In genomic region chr10:96556003-96556402, GRCh38 we compare ENCODE assay signal across 9 cellular contexts. TPM values are rescaled to one million over a fixed set of nuclear protein-coding genes. Genes with fewer than 3 reads are reported as not detected.
DNase-seq lines count a peak whose midpoint lies in the region; ATAC-seq and TF ChIP-seq lines count a peak whose summit lies in the region.
"Had no signal": no experiment of that assay in that cellular context is flagged by ENCODE, and none has a peak within 500 bp of the region (broad histone marks: within the 10 kb centered on the region; RNA-seq: fewer than 3 reads in every experiment).

No MANE protein-coding gene starts in this region.

- DNase-seq in BE2C (peak; percentile 16), HCT116 (ENCODE audit: low read depth, low spot score) (no peak), inferior parietal cortex (ENCODE audit: extremely low spot score) (peak; percentile 43), midbrain (lab: John Stamatoyannopoulos, UW) (no peak), upper lobe of left lung (no peak)
- DNase-seq: kidney had no signal

- H3K27ac ChIP-seq in HCT116 (ENCODE audit: low read depth, low read length) (no peak overlapping the region), upper lobe of left lung (no peak overlapping the region)

- TF ChIP-seq RAD21 in HCT116 (IDR thresholded peaks at IDR 0.05; ENCODE audit: low read depth): peak; percentile 47

- no peaks in the 10 kb centered on the region for H3K9me3 ChIP-seq in BE2C
- no peaks in the 10 kb centered on the region for H3K9me3 ChIP-seq in HCT116 (ENCODE audit: control insufficient read depth in 1 of 2, insufficient read depth in 1 of 2, low read depth in 1 of 2, low read length in 2 of 2)
- H3K9me3 ChIP-seq in upper lobe of left lung: no peaks in the 10 kb centered on the region

- peaks cover 23% of the 10 kb centered on the region for H3K36me3 ChIP-seq in BE2C
- peaks cover 20 to 21% of the 10 kb centered on the region in 2 experiments; a peak in 2 of 4 replicates for H3K36me3 ChIP-seq in HCT116 (ENCODE audit: control insufficient read depth in 1 of 2, insufficient read depth in 2 of 2, low read length in 2 of 2)
- peaks cover 10 to 80% (median 23%) of the 10 kb centered on the region in 4 donors for H3K36me3 ChIP-seq in upper lobe of left lung

- H3K4me3 ChIP-seq in BE2C (ENCODE audit: low read depth, low read length) (no peak overlapping the region), HCT116 (replicated peaks in 1 of 2; ENCODE audit: low read depth in 1 of 2, low read length in 2 of 2) (no peak overlapping the region), WI38 (ENCODE audit: low read depth, low read length) (no peak overlapping the region), upper lobe of left lung (no peak overlapping the region)

- no peaks in the 10 kb centered on the region for H3K9me2 ChIP-seq in HCT116 (ENCODE audit: insufficient read depth)

- CTCF ChIA-PET in HCT116 (lab: Charles Lee): interaction anchor here (0.5 to 1.5 kb wide), 5 partner anchors 42 to 181 kb away, joined by 3 to 5 read pairs (median 4); partner anchors contain the start of gene TLL2

- TF ChIP-seq EP300 in upper lobe of left lung (IDR thresholded peaks at IDR 0.05): no peak

- ATAC-seq in HCT116: peak; percentile 60
- no peak for ATAC-seq in HG03378 (IDR thresholded peaks at IDR 0.05; ENCODE audit: unreplicated experiment)
- no peak for ATAC-seq in upper lobe of left lung (ENCODE audit: low FRiP score in 2 of 2)
- no peak for ATAC-seq in GM19328 (IDR thresholded peaks at IDR 0.05; ENCODE audit: unreplicated experiment)

- no peak overlapping the region for H2AFZ ChIP-seq in HCT116 (ENCODE audit: low read depth, low read length, poor library complexity, severe bottlenecking)

- POLR2A ChIA-PET in HCT116 (lab: Charles Lee): no interaction called here

- no peak overlapping the region for H3K9ac ChIP-seq in HCT116 (ENCODE audit: low read length)

- TF ChIP-seq CTCF in BE2C (IDR thresholded peaks at IDR 0.05; ENCODE audit: low read depth, low read length): peak; percentile 56
- TF ChIP-seq CTCF in HCT116 (IDR thresholded peaks at IDR 0.05 in 2 of 3, conservative IDR thresholded peaks at IDR 0.05 in 1 of 3; ENCODE audit: borderline replicate concordance in 1 of 3, insufficient read depth in 1 of 3, low read depth in 2 of 3, low read length in 2 of 3): peak; percentile 40 to 56 (median 41); a peak in 5 of 6 replicates
- TF ChIP-seq CTCF in WI38 (IDR thresholded peaks at IDR 0.05; ENCODE audit: low read depth, low read length): peak; percentile 16; the same call in 1 of the 2 replicates
- no peak for TF ChIP-seq CTCF in upper lobe of left lung (IDR thresholded peaks at IDR 0.05)

- H4K20me1 ChIP-seq in HCT116 (ENCODE audit: insufficient read depth): peaks cover 4% of the 10 kb centered on the region

- intact Hi-C loops in HCT116 (cut with micrococcal nuclease): loop anchor here (1.0 to 2.0 kb wide), 2 partner anchors 65 to 159 kb away; no protein-coding TSS in a partner anchor

- BruUV-seq in HCT116 (replicated peaks; lab: Mats Ljungman, UMichigan): no TSS peak

- no peak overlapping the region for H3K4me2 ChIP-seq in HCT116 (ENCODE audit: low read length)

- RAD21 ChIA-PET in HCT116 (lab: Charles Lee; ENCODE audit: low non-redundant PET in 1 of 2, low total read pairs in 2 of 2, uncharacterized antibody in 2 of 2, unreplicated experiment in 2 of 2): no interaction called here

- 94 to 100% methylated on average over 1 of the region's 1 CpG for WGBS in upper lobe of left lung, 2 donors

- H3K79me2 ChIP-seq in HCT116 (ENCODE audit: insufficient read depth, low read length): peaks cover 39% of the 10 kb centered on the region

- TF ChIP-seq POLR2A in HCT116 (IDR thresholded peaks at IDR 0.05; ENCODE audit: borderline replicate concordance, extremely low read depth, insufficient read depth, insufficient read length) (no peak), upper lobe of left lung (IDR thresholded peaks at IDR 0.05) (no peak)

- H3K27me3 ChIP-seq in BE2C (no peaks in the 10 kb centered on the region), HCT116 (ENCODE audit: insufficient read depth, low read length) (no peaks in the 10 kb centered on the region), upper lobe of left lung (no peaks in the 10 kb centered on the region)

- H3K4me1 ChIP-seq in BE2C: no peaks in the 10 kb centered on the region
- H3K4me1 ChIP-seq in HCT116 (ENCODE audit: control insufficient read depth in 1 of 2, insufficient read depth in 2 of 2, low read length in 2 of 2): no peaks in the 10 kb centered on the region
- no peaks in the 10 kb centered on the region for H3K4me1 ChIP-seq in upper lobe of left lung

TF ChIP-seq in HCT116, 20 proteins besides CTCF, POLR2A, EP300 and RAD21:
- TF ChIP-seq, protein P1, sequence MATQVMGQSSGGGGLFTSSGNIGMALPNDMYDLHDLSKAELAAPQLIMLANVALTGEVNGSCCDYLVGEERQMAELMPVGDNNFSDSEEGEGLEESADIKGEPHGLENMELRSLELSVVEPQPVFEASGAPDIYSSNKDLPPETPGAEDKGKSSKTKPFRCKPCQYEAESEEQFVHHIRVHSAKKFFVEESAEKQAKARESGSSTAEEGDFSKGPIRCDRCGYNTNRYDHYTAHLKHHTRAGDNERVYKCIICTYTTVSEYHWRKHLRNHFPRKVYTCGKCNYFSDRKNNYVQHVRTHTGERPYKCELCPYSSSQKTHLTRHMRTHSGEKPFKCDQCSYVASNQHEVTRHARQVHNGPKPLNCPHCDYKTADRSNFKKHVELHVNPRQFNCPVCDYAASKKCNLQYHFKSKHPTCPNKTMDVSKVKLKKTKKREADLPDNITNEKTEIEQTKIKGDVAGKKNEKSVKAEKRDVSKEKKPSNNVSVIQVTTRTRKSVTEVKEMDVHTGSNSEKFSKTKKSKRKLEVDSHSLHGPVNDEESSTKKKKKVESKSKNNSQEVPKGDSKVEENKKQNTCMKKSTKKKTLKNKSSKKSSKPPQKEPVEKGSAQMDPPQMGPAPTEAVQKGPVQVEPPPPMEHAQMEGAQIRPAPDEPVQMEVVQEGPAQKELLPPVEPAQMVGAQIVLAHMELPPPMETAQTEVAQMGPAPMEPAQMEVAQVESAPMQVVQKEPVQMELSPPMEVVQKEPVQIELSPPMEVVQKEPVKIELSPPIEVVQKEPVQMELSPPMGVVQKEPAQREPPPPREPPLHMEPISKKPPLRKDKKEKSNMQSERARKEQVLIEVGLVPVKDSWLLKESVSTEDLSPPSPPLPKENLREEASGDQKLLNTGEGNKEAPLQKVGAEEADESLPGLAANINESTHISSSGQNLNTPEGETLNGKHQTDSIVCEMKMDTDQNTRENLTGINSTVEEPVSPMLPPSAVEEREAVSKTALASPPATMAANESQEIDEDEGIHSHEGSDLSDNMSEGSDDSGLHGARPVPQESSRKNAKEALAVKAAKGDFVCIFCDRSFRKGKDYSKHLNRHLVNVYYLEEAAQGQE (IDR thresholded peaks at IDR 0.05; ENCODE audit: low read depth): no peak
- TF ChIP-seq FOSL1 (IDR thresholded peaks at IDR 0.05; ENCODE audit: low read depth) (no peak), EZH2phosphoT487 (IDR thresholded peaks at IDR 0.05; ENCODE audit: borderline replicate concordance) (no peak), CBX3 (IDR thresholded peaks at IDR 0.05; ENCODE audit: low read depth) (no peak), EZH2 (IDR thresholded peaks at IDR 0.05) (no peak), SIN3A (IDR thresholded peaks at IDR 0.05; ENCODE audit: low read depth) (no peak), EGR1 (IDR thresholded peaks at IDR 0.05; ENCODE audit: low read depth) (no peak), TCF7L2 (IDR thresholded peaks at IDR 0.05; ENCODE audit: borderline replicate concordance, extremely low read depth, insufficient read depth, insufficient read length) (no peak), SP1 (IDR thresholded peaks at IDR 0.05; ENCODE audit: low read depth) (no peak), YY1 (IDR thresholded peaks at IDR 0.05; ENCODE audit: extremely low read depth, insufficient replicate concordance, low read depth, low read length) (no peak), JUND (IDR thresholded peaks at IDR 0.05) (no peak), ELF1 (IDR thresholded peaks at IDR 0.05; ENCODE audit: borderline replicate concordance, low read depth) (no peak), POLR2AphosphoS5 (IDR thresholded peaks at IDR 0.05; ENCODE audit: low read depth, low read length) (no peak), CEBPB (IDR thresholded peaks at IDR 0.05; ENCODE audit: low read depth) (no peak), ZFX (IDR thresholded peaks at IDR 0.05) (no peak), SRF (IDR thresholded peaks at IDR 0.05; ENCODE audit: low read depth) (no peak), ZBTB33 (IDR thresholded peaks at IDR 0.05; ENCODE audit: extremely low read depth, insufficient replicate concordance, low read length) (no peak)

RNA-seq across cellular contexts. Expression of gene TM9SF3, which starts 30.8 kb away (rescaled TPM):
- 42.5 TPM for polyA plus RNA-seq in BE2C (2012; ENCODE audit: insufficient read depth, insufficient read length, low read depth)
- total RNA-seq in HCT116 (2021; ENCODE audit: unreplicated experiment) (79.3 TPM), upper lobe of left lung (100 to 1,000 TPM in 2 of 6 donors, 10 to 100 TPM in 4; 30.4 to 112 (median 80.8) TPM)
- 16.6 and 17.7 TPM in 2 replicates for polyA plus RNA-seq in HCT116 (2012)

RNA-seq across cellular contexts. Expression of gene TLL2, which starts 42.3 kb away (rescaled TPM):
- polyA plus RNA-seq in BE2C (2012; ENCODE audit: insufficient read depth, insufficient read length, low read depth): not detected
- total RNA-seq in HCT116 (2021; ENCODE audit: unreplicated experiment): 1.3 TPM
- polyA plus RNA-seq in HCT116 (2012): 0.31 and 0.39 TPM in 2 replicates
- under 1 TPM in 2 of 6 donors, not detected in 4; 0.06 to 0.20 TPM for total RNA-seq in upper lobe of left lung

Comparison
In these comparisons a context has a peak if more than half of its experiments do, and no peak if none do; other contexts are left out.
1. DNase-seq: peak in BE2C (single experiment) and inferior parietal cortex (single experiment); none in HCT116 (single experiment), midbrain (single experiment) and upper lobe of left lung (0 of 2).
2. CTCF ChIP-seq: peak in BE2C (single experiment), HCT116 (3 of 3) and WI38 (single experiment); none in upper lobe of left lung (0 of 6).